Comparison of ENCODE assay signal across 21 cellular contexts in the genomic region with DNA sequence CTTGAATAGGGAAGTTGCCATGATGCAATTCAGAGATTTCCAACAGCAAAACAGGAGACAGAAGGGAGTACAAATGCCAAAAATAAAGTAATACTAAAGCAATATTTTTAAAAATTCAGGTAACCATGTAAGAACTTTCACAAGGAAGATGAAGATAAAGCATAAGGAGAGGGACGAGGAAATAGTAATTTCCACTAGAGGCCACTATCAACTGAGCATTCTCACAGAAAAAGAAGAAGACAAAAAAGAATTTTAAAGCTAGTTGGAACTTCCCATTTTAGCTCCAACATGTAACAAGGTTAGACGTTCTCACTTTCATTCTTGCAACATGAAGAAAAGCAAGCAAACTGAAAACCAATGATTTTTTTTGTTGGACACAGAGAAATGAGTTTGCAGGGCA.
DNase-seq lines count a peak whose midpoint lies in the region; ATAC-seq and TF ChIP-seq lines count a peak whose summit lies in the region.
"Had no signal": no experiment of that assay in that cellular context is flagged by ENCODE, and none has a peak within 500 bp of the region (broad histone marks: within the 10 kb centered on the region; RNA-seq: fewer than 3 reads in every experiment).

No MANE protein-coding gene starts in this region.

- H3K27ac ChIP-seq in 22Rv1: no peak overlapping the region
- no peak overlapping the region for H3K27ac ChIP-seq in trophoblast cell (ENCODE audit: low read depth, low read length)
- H3K27ac ChIP-seq: body of pancreas, coronary artery, KMS-11, tibial artery had no signal

- no peaks in the 10 kb centered on the region for H3K27me3 Mint-ChIP-seq in WTC11 (ENCODE audit: low read depth)
- no peaks in the 10 kb centered on the region for H3K27me3 Mint-ChIP-seq in activated CD4-positive, alpha-beta T cell treated with anti-CD3 and anti-CD28 coated beads for 36 hours
- H3K27me3 Mint-ChIP-seq: CD4-positive, CD25-positive, alpha-beta regulatory T cell had no signal

- no peak overlapping the region for H3K23ac ChIP-seq in trophoblast cell (ENCODE audit: low read length)

- peaks cover 13% of the 10 kb centered on the region for H3K4me1 Mint-ChIP-seq in WTC11
- H3K4me1 Mint-ChIP-seq in activated CD4-positive, alpha-beta T cell treated with anti-CD3 and anti-CD28 coated beads for 36 hours: no peaks in the 10 kb centered on the region
- H3K4me1 Mint-ChIP-seq: CD4-positive, CD25-positive, alpha-beta regulatory T cell had no signal

- peaks cover 11% of the 10 kb centered on the region for H3K9me3 Mint-ChIP-seq in WTC11
- H3K9me3 Mint-ChIP-seq in activated CD4-positive, alpha-beta T cell treated with anti-CD3 and anti-CD28 coated beads for 36 hours (ENCODE audit: low read depth): peaks cover 11% of the 10 kb centered on the region

- peak overlapping the region; percentile 33; the same call in 1 of the 2 replicates for H3K27ac Mint-ChIP-seq in WTC11
- no peak overlapping the region for H3K27ac Mint-ChIP-seq in activated CD4-positive, alpha-beta T cell treated with anti-CD3 and anti-CD28 coated beads for 36 hours
- H3K27ac Mint-ChIP-seq: activated naive CD4-positive, alpha-beta T cell treated with anti-CD3 and anti-CD28 coated beads for 36 hours; CD4-positive, CD25-positive, alpha-beta regulatory T cell had no signal

- H3K14ac ChIP-seq in trophoblast cell (ENCODE audit: low read length): no peak overlapping the region

- POLR2A ChIA-PET in WTC11 (lab: Charles Lee): no interaction called here
- POLR2A ChIA-PET in activated CD4-positive, alpha-beta T cell treated with anti-CD3 and anti-CD28 coated beads for 36 hours (lab: Charles Lee): no interaction called here

- H3K4ac ChIP-seq in trophoblast cell (ENCODE audit: low read depth, low read length): no peak overlapping the region

- no peak overlapping the region for H4K91ac ChIP-seq in trophoblast cell (ENCODE audit: low read depth, low read length)

- no peak overlapping the region for H2AFZ ChIP-seq in trophoblast cell (ENCODE audit: insufficient read depth, low read length, poor library complexity)

- no peaks in the 10 kb centered on the region for H3K9me3 ChIP-seq in trophoblast cell (ENCODE audit: insufficient read depth, low read depth, low read length)
- H3K9me3 ChIP-seq: body of pancreas, tibial artery had no signal

- H4K12ac ChIP-seq in trophoblast cell (ENCODE audit: low read depth, low read length): no peak overlapping the region

- CTCF ChIA-PET in WTC11 (lab: Charles Lee): interaction anchor here (0.6 to 1.5 kb wide), 6 partner anchors 13 to 857 kb away, joined by 3 to 7 read pairs (median 3); no protein-coding TSS in a partner anchor
- CTCF ChIA-PET in activated CD4-positive, alpha-beta T cell treated with anti-CD3 and anti-CD28 coated beads for 36 hours (lab: Charles Lee): no interaction called here

- no peak overlapping the region for H2BK120ac ChIP-seq in trophoblast cell (ENCODE audit: insufficient read depth, low read length, poor library complexity)

- H4K8ac ChIP-seq in trophoblast cell (ENCODE audit: low read depth, low read length): no peak overlapping the region

- H3K36me3 ChIP-seq in trophoblast cell (ENCODE audit: control insufficient read depth in 1 of 2, insufficient read depth in 2 of 2, low read length in 2 of 2): no peaks in the 10 kb centered on the region
- H3K36me3 ChIP-seq: tibial artery had no signal

- H2AK5ac ChIP-seq in trophoblast cell (ENCODE audit: low read length): no peak overlapping the region

- intact Hi-C loops in activated CD4-positive, alpha-beta T cell treated with anti-CD3 and anti-CD28 coated beads for 36 hours (cut with DNase I, micrococcal nuclease): no loop called here

- H2BK5ac ChIP-seq in trophoblast cell (ENCODE audit: low read depth, low read length, poor library complexity): no peak overlapping the region

- no peak overlapping the region for H3K4me3 ChIP-seq in trophoblast cell (ENCODE audit: low read depth, low read length)
- H3K4me3 ChIP-seq: body of pancreas, coronary artery, tibial artery had no signal

- no peak for DNase-seq in WTC11 (ENCODE audit: low spot score)
- DNase-seq in left kidney (ENCODE audit: low read depth, low spot score): peak; percentile 3
- no peak for DNase-seq in trophoblast cell
- DNase-seq in erythroblast (lab: John Stamatoyannopoulos, UW): no peak
- DNase-seq in activated CD4-positive, alpha-beta T cell treated with anti-CD3 and anti-CD28 coated beads for 36 hours: no peak
- DNase-seq: ACHN; activated CD4-positive, alpha-beta T cell treated with anti-CD3 and anti-CD28 coated beads, Interleukin-2, amount 50 U/mL, for 48 hours; activated naive CD4-positive, alpha-beta T cell treated with anti-CD3 and anti-CD28 coated beads for 36 hours; body of pancreas; CD4-positive, CD25-positive, alpha-beta regulatory T cell; left colon; NCI-H748 treated with DMSO at 0.1 percent for 48 hours; nucleus accumbens; stimulated activated naive CD4-positive, alpha-beta T cell; tibial artery had no signal

- no peak overlapping the region for H3K18ac ChIP-seq in trophoblast cell (ENCODE audit: low read length)

- H3K4me2 ChIP-seq in trophoblast cell (ENCODE audit: low read length): no peak overlapping the region
- H3K4me2 ChIP-seq: KMS-11 had no signal

- TF ChIP-seq POLR2A in erythroblast (IDR thresholded peaks at IDR 0.05; ENCODE audit: low read length): no peak

- no peak overlapping the region for H2BK12ac ChIP-seq in trophoblast cell (ENCODE audit: low read length)

- ATAC-seq in WTC11 (no peak), HG03469 (IDR thresholded peaks at IDR 0.05; ENCODE audit: unreplicated experiment) (no peak)
- ATAC-seq in activated CD4-positive, alpha-beta T cell treated with anti-CD3 and anti-CD28 coated beads for 36 hours: no peak
- ATAC-seq: body of pancreas, left colon, sciatic nerve had no signal

- no peak overlapping the region for H3K9ac ChIP-seq in trophoblast cell (ENCODE audit: low read length)
- H3K9ac ChIP-seq: KMS-11 had no signal

- no CpG with 5 or more reads among the region's 2 CpGs for WGBS in trophoblast cell (ENCODE audit: extremely low coverage, insufficient coverage, insufficient read length)

- no peaks in the 10 kb centered on the region for H3K79me1 ChIP-seq in trophoblast cell (ENCODE audit: low read length)

- no peaks in the 10 kb centered on the region for H3K79me2 ChIP-seq in trophoblast cell (ENCODE audit: control insufficient read depth, insufficient read depth, low read length, poor library complexity)

- TF ChIP-seq CTCF in 22Rv1 (IDR thresholded peaks at IDR 0.05): 0 out of 2 replicates have a peak, but pooled peaks have one; percentile 8
- TF ChIP-seq CTCF in LNCAP (IDR thresholded peaks at IDR 0.05): peak; percentile 42; the same call in 1 of the 2 replicates
- no peak for TF ChIP-seq CTCF in WTC11 (IDR thresholded peaks at IDR 0.05)

- H3K36me3 Mint-ChIP-seq in WTC11: no peaks in the 10 kb centered on the region; the same call in 1 of the 2 replicates
- no peaks in the 10 kb centered on the region for H3K36me3 Mint-ChIP-seq in activated CD4-positive, alpha-beta T cell treated with anti-CD3 and anti-CD28 coated beads for 36 hours (ENCODE audit: low read depth)
- H3K36me3 Mint-ChIP-seq: CD4-positive, CD25-positive, alpha-beta regulatory T cell had no signal

- no peak overlapping the region for H3K4me3 Mint-ChIP-seq in WTC11
- no peak overlapping the region for H3K4me3 Mint-ChIP-seq in activated CD4-positive, alpha-beta T cell treated with anti-CD3 and anti-CD28 coated beads for 36 hours
- H3K4me3 Mint-ChIP-seq: activated naive CD4-positive, alpha-beta T cell treated with anti-CD3 and anti-CD28 coated beads for 36 hours; CD4-positive, CD25-positive, alpha-beta regulatory T cell had no signal

- no peaks in the 10 kb centered on the region for H3K4me1 ChIP-seq in trophoblast cell (ENCODE audit: control insufficient read depth in 1 of 2, insufficient read depth in 2 of 2, low read length in 2 of 2)
- H3K4me1 ChIP-seq: body of pancreas, tibial artery had no signal

- H3K27me3 ChIP-seq in trophoblast cell (ENCODE audit: insufficient read depth, low read length): no peaks in the 10 kb centered on the region
- H3K27me3 ChIP-seq: body of pancreas, tibial artery had no signal

TF ChIP-seq in WTC11, 78 proteins besides CTCF, POLR2A, EP300 and RAD21:
- TF ChIP-seq, protein P1, sequence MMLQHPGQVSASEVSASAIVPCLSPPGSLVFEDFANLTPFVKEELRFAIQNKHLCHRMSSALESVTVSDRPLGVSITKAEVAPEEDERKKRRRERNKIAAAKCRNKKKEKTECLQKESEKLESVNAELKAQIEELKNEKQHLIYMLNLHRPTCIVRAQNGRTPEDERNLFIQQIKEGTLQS (CRISPR knock-in tag; conservative IDR thresholded peaks at IDR 0.05): no peak
- TF ChIP-seq GABPB1 (CRISPR knock-in tag; IDR thresholded peaks at IDR 0.05): no peak
- TF ChIP-seq, protein P2, sequence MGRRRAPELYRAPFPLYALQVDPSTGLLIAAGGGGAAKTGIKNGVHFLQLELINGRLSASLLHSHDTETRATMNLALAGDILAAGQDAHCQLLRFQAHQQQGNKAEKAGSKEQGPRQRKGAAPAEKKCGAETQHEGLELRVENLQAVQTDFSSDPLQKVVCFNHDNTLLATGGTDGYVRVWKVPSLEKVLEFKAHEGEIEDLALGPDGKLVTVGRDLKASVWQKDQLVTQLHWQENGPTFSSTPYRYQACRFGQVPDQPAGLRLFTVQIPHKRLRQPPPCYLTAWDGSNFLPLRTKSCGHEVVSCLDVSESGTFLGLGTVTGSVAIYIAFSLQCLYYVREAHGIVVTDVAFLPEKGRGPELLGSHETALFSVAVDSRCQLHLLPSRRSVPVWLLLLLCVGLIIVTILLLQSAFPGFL (CRISPR knock-in tag; IDR thresholded peaks at IDR 0.05; ENCODE audit: borderline replicate concordance): no peak
- no peak for TF ChIP-seq HMGA2 (CRISPR knock-in tag; IDR thresholded peaks at IDR 0.05)
- TF ChIP-seq ELF4 (CRISPR knock-in tag; IDR thresholded peaks at IDR 0.05; ENCODE audit: low read depth): no peak
- TF ChIP-seq, protein P3, sequence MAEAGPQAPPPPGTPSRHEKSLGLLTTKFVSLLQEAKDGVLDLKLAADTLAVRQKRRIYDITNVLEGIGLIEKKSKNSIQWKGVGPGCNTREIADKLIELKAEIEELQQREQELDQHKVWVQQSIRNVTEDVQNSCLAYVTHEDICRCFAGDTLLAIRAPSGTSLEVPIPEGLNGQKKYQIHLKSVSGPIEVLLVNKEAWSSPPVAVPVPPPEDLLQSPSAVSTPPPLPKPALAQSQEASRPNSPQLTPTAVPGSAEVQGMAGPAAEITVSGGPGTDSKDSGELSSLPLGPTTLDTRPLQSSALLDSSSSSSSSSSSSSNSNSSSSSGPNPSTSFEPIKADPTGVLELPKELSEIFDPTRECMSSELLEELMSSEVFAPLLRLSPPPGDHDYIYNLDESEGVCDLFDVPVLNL (CRISPR knock-in tag; IDR thresholded peaks at IDR 0.05; ENCODE audit: borderline replicate concordance, low read depth): no peak
- TF ChIP-seq EMX1 (CRISPR knock-in tag; IDR thresholded peaks at IDR 0.05): no peak
- TF ChIP-seq OVOL2 (CRISPR knock-in tag; IDR thresholded peaks at IDR 0.05; ENCODE audit: borderline replicate concordance): no peak
- TF ChIP-seq NR1H2 (CRISPR knock-in tag; IDR thresholded peaks at IDR 0.05): no peak
- TF ChIP-seq NFATC4 (CRISPR knock-in tag; IDR thresholded peaks at IDR 0.05): no peak
